ENCODE assay signal across 1 cellular context in genomic region chr6:33613146-33613793, GRCh38.
TF ChIP-seq lines count a peak whose summit lies in the region.

No MANE protein-coding gene starts in this region.

TF ChIP-seq in HepG2, 621 proteins besides CTCF, POLR2A, EP300 and RAD21 (continues in another document):
- peak; percentile 85; the same call in 1 of the 2 replicates for TF ChIP-seq PHF21A (CRISPR knock-in tag; IDR thresholded peaks at IDR 0.05)
- peak; percentile 53; the same call in 1 of the 2 replicates for TF ChIP-seq KDM4B (CRISPR knock-in tag; IDR thresholded peaks at IDR 0.05)
- no peak for TF ChIP-seq RNF219 (CRISPR knock-in tag; IDR thresholded peaks at IDR 0.05)
- peak; percentile 10; the same call in 1 of the 2 replicates for TF ChIP-seq ZNF292 (CRISPR knock-in tag; IDR thresholded peaks at IDR 0.05; ENCODE audit: borderline replicate concordance, low read depth)
- no peak for TF ChIP-seq ZNF891 (CRISPR knock-in tag; IDR thresholded peaks at IDR 0.05)
- no peak for TF ChIP-seq FOXO4 (CRISPR knock-in tag; conservative IDR thresholded peaks at IDR 0.05)
- TF ChIP-seq SMAD3 (CRISPR knock-in tag; IDR thresholded peaks at IDR 0.05): no peak
- no peak for TF ChIP-seq ZNF337 (CRISPR knock-in tag; IDR thresholded peaks at IDR 0.05; ENCODE audit: borderline replicate concordance, low read depth)
- TF ChIP-seq E2F5 (CRISPR knock-in tag; conservative IDR thresholded peaks at IDR 0.05): no peak
- no peak for TF ChIP-seq CERS6 (CRISPR knock-in tag; IDR thresholded peaks at IDR 0.05)
- TF ChIP-seq NFE2 (CRISPR knock-in tag; IDR thresholded peaks at IDR 0.05): no peak
- peak; percentile 89; the same call in 1 of the 2 replicates for TF ChIP-seq NCOR1 (IDR thresholded peaks at IDR 0.05; ENCODE audit: borderline replicate concordance, low read length)
- peak; percentile 77 for TF ChIP-seq ZNF687 (CRISPR knock-in tag; IDR thresholded peaks at IDR 0.05)
- peak; percentile 57; the same call in 1 of the 2 replicates for TF ChIP-seq NFKBIZ (CRISPR knock-in tag; IDR thresholded peaks at IDR 0.05)
- peak; percentile 58; the same call in 1 of the 2 replicates for TF ChIP-seq ESRRA (CRISPR knock-in tag; IDR thresholded peaks at IDR 0.05; ENCODE audit: low read depth)
- TF ChIP-seq SPEN (CRISPR knock-in tag; IDR thresholded peaks at IDR 0.05; ENCODE audit: low read depth): peak; percentile 48; the same call in 1 of the 2 replicates
- 0 out of 2 replicates have a peak, but pooled peaks have one; percentile 44 for TF ChIP-seq ZNF232 (CRISPR knock-in tag; IDR thresholded peaks at IDR 0.05; ENCODE audit: borderline replicate concordance)
- TF ChIP-seq ZNF691 (CRISPR knock-in tag; IDR thresholded peaks at IDR 0.05; ENCODE audit: borderline replicate concordance, low read depth): peak; percentile 58; the same call in 1 of the 2 replicates
- TF ChIP-seq JARID2 (CRISPR knock-in tag; IDR thresholded peaks at IDR 0.05; ENCODE audit: insufficient replicate concordance): no peak
- TF ChIP-seq ZNF281 (CRISPR knock-in tag; IDR thresholded peaks at IDR 0.05; ENCODE audit: borderline replicate concordance): peak; percentile 76; the same call in 1 of the 2 replicates
- no peak for TF ChIP-seq ZNF274 (CRISPR knock-in tag; IDR thresholded peaks at IDR 0.05)
- TF ChIP-seq RERE (CRISPR knock-in tag; IDR thresholded peaks at IDR 0.05; ENCODE audit: low read depth): 0 out of 2 replicates have a peak, but pooled peaks have one; percentile 17
- TF ChIP-seq ATF5 (CRISPR knock-in tag; IDR thresholded peaks at IDR 0.05; ENCODE audit: low read depth): no peak
- peak; percentile 63; the same call in 1 of the 2 replicates for TF ChIP-seq ZNF556 (CRISPR knock-in tag; IDR thresholded peaks at IDR 0.05; ENCODE audit: borderline replicate concordance)
- TF ChIP-seq ZMYM2 (CRISPR knock-in tag; IDR thresholded peaks at IDR 0.05): peak; percentile 55; the same call in 1 of the 2 replicates
- TF ChIP-seq RAD51 (IDR thresholded peaks at IDR 0.05; ENCODE audit: borderline replicate concordance): peak; percentile 23; the same call in 1 of the 2 replicates
- TF ChIP-seq FOXA3 (CRISPR knock-in tag; IDR thresholded peaks at IDR 0.05): peak; percentile 59; the same call in 1 of the 2 replicates
- peak; percentile 66; the same call in 1 of the 2 replicates for TF ChIP-seq ZNF775 (CRISPR knock-in tag; IDR thresholded peaks at IDR 0.05; ENCODE audit: borderline replicate concordance)
- no peak; the same call in 1 of the 2 replicates for TF ChIP-seq GABPB1 (CRISPR knock-in tag; IDR thresholded peaks at IDR 0.05)
- TF ChIP-seq ZBTB7B (CRISPR knock-in tag; IDR thresholded peaks at IDR 0.05): peak; percentile 89; the same call in 1 of the 2 replicates
- TF ChIP-seq ZNF431 (CRISPR knock-in tag; IDR thresholded peaks at IDR 0.05; ENCODE audit: borderline replicate concordance, low read depth): no peak
- TF ChIP-seq YEATS4 (CRISPR knock-in tag; IDR thresholded peaks at IDR 0.05; ENCODE audit: borderline replicate concordance): no peak
- peak; percentile 52; the same call in 1 of the 2 replicates for TF ChIP-seq FOXP4 (CRISPR knock-in tag; IDR thresholded peaks at IDR 0.05)
- TF ChIP-seq PAX8 (CRISPR knock-in tag; IDR thresholded peaks at IDR 0.05; ENCODE audit: borderline replicate concordance): 0 out of 2 replicates have a peak, but pooled peaks have one; percentile 45
